ENCODE assay signal across 14 cellular contexts in genomic region chr13:82480415-82480814, GRCh38.
DNase-seq lines count a peak whose midpoint lies in the region; ATAC-seq and TF ChIP-seq lines count a peak whose summit lies in the region.
"Had no signal": no experiment of that assay in that cellular context is flagged by ENCODE, and none has a peak within 500 bp of the region (broad histone marks: within the 10 kb centered on the region; RNA-seq: fewer than 3 reads in every experiment).

No MANE protein-coding gene starts in this region.

- no peak overlapping the region for H3K9ac ChIP-seq in PC-3 (ENCODE audit: low read length)

- TF ChIP-seq CTCF in BE2C (IDR thresholded peaks at IDR 0.05; ENCODE audit: low read depth, low read length) (peak; percentile 57), PC-3 (conservative IDR thresholded peaks at IDR 0.05; ENCODE audit: low read depth, low read length) (peak; percentile 58), vagina (IDR thresholded peaks at IDR 0.05) (no peak)

- CTCF ChIA-PET in PC-3 (lab: Charles Lee) = no interaction called here

- no peak overlapping the region for H3K27ac ChIP-seq in PC-3 (ENCODE audit: low read length)
- H3K27ac ChIP-seq in caudate nucleus (ENCODE audit: low read depth, low read length) = no peak overlapping the region
- no peak overlapping the region for H3K27ac ChIP-seq in vagina
- H3K27ac ChIP-seq: heart left ventricle, left lung had no signal

- H3K4me3 ChIP-seq in BE2C (ENCODE audit: low read depth, low read length) (no peak overlapping the region), PC-3 (ENCODE audit: low read length) (no peak overlapping the region), vagina (no peak overlapping the region)
- H3K4me3 ChIP-seq: heart left ventricle, left lung had no signal

- POLR2A ChIA-PET in PC-3 (lab: Charles Lee; ENCODE audit: unreplicated experiment) = no interaction called here

- no peak overlapping the region for H2AFZ ChIP-seq in PC-3 (ENCODE audit: low read length)

- H3K79me2 ChIP-seq in PC-3 (ENCODE audit: low read length) = no peaks in the 10 kb centered on the region

- H3F3A ChIP-seq in PC-3 (ENCODE audit: low read length, unreplicated experiment) = no peaks in the 10 kb centered on the region

- intact Hi-C loops in PC-3 (cut with micrococcal nuclease) = no loop called here
- intact Hi-C loops in vagina (cut with DNase I) = no loop called here

- DNase-seq in BE2C (no peak), HT-29 (ENCODE audit: low spot score) (peak; percentile 44), PC-3 (peak; percentile 32), fibroblast of peridontal ligament (ENCODE audit: extremely low read depth) (peak; percentile 1), caudate nucleus (lab: John Stamatoyannopoulos, UW) (no peak), left lobe of liver (ENCODE audit: low spot score) (no peak), vagina (ENCODE audit: extremely low spot score in 2 of 2) (no peak)
- DNase-seq: activated T-cell treated with anti-CD3 and anti-CD28 coated beads, Interleukin-2, amount 50 U/mL, for 72 hours; effector CD8-positive, alpha-beta T cell; heart left ventricle; left lung; NCI-H2081 treated with DMSO at 0.1 percent for 48 hours; T-helper 17 cell had no signal

- H3K4me1 ChIP-seq in BE2C (no peaks in the 10 kb centered on the region), PC-3 (ENCODE audit: insufficient read depth, low read length) (no peaks in the 10 kb centered on the region), vagina (no peaks in the 10 kb centered on the region)
- H3K4me1 ChIP-seq: heart left ventricle, left lung had no signal

- H3K27me3 ChIP-seq in BE2C (no peaks in the 10 kb centered on the region), PC-3 (ENCODE audit: low read length) (no peaks in the 10 kb centered on the region), vagina (no peaks in the 10 kb centered on the region)
- H3K27me3 ChIP-seq: heart left ventricle, left lung had no signal

- no TSS peak for BruUV-seq in PC-3 (replicated peaks; lab: Mats Ljungman, UMichigan)

- H3K9me2 ChIP-seq in PC-3 (replicated peaks; ENCODE audit: low read length) = no peaks in the 10 kb centered on the region

- no peaks in the 10 kb centered on the region for H4K20me1 ChIP-seq in PC-3 (ENCODE audit: low read length)

- H3K9me3 ChIP-seq in BE2C (no peaks in the 10 kb centered on the region), PC-3 (ENCODE audit: low read length) (no peaks in the 10 kb centered on the region), vagina (no peaks in the 10 kb centered on the region)

- H3K4me2 ChIP-seq in PC-3 (ENCODE audit: low read length) = no peak overlapping the region

- no peak for TF ChIP-seq POLR2A in vagina (IDR thresholded peaks at IDR 0.05)

- ATAC-seq in PC-3 (no peak), left lobe of liver (no peak), GM21515 (IDR thresholded peaks at IDR 0.05; ENCODE audit: unreplicated experiment) (no peak)
- ATAC-seq: activated T-cell treated with anti-CD3 and anti-CD28 coated beads, Interleukin-2, amount 50 U/mL, for 72 hours; heart left ventricle; left lung; T-helper 17 cell had no signal

- no peaks in the 10 kb centered on the region for H3K36me3 ChIP-seq in BE2C
- H3K36me3 ChIP-seq in PC-3 (ENCODE audit: low read depth, low read length) = no peaks in the 10 kb centered on the region
- no peaks in the 10 kb centered on the region for H3K36me3 ChIP-seq in vagina
- H3K36me3 ChIP-seq: heart left ventricle, left lung had no signal

Comparison
In these comparisons a context has a peak if more than half of its experiments do, and no peak if none do; other contexts are left out.
1. DNase-seq: peak in HT-29 (single experiment), PC-3 (single experiment) and fibroblast of peridontal ligament (single experiment); none in BE2C (single experiment), caudate nucleus (0 of 61), left lobe of liver (single experiment) and vagina (0 of 2).
2. CTCF ChIP-seq: peak in BE2C (single experiment) and PC-3 (single experiment); none in vagina (0 of 3).